ENCODE assay signal across 32 cellular contexts in genomic region chr4:75505630-75506029, GRCh38. TPM values are rescaled to one million over a fixed set of nuclear protein-coding genes. Genes with fewer than 3 reads are reported as not detected.
A peak's percentile ranks its signal among the peaks of the same experiment; 100 is the strongest.
DNase-seq lines count a peak whose midpoint lies in the region; ATAC-seq lines count a peak whose summit lies in the region.
"Had no signal": no experiment of that assay in that cellular context is flagged by ENCODE, and none has a peak within 500 bp of the region (broad histone marks: within the 10 kb centered on the region; RNA-seq: fewer than 3 reads in every experiment).

No MANE protein-coding gene starts in this region.

- no peak for ATAC-seq in activated T-cell treated with anti-CD3 and anti-CD28 coated beads, Interleukin-2, amount 50 U/mL, for 72 hours (replicated peaks in 1 of 2)
- ATAC-seq in activated T-cell treated with anti-CD3 and anti-CD28 coated beads, Interleukin-2, amount 50 U/mL, for 4 hours, result no peak
- ATAC-seq in left colon (peak; percentile 90), GM21825 (IDR thresholded peaks at IDR 0.05; ENCODE audit: unreplicated experiment) (no peak)
- ATAC-seq in stimulated activated naive B cell treated with anti-CD40 and anti-IgM and Interleukin-4, amounts not matched to agents 10 μg/mL and 1 μg/mL and 100 μg/mL, for 72 hours (replicated peaks), result no peak
- ATAC-seq: GM12878, Panc1 had no signal

- H3K9ac ChIP-seq in HUES48 (ENCODE audit: low read depth, low read length), result no peak overlapping the region
- H3K9ac ChIP-seq: BLaER1, KMS-11 had no signal

- H3K27me3 Mint-ChIP-seq in activated T-cell treated with anti-CD3 and anti-CD28 coated beads, Interleukin-2, amount 50 U/mL, for 72 hours (ENCODE audit: low read depth), result no peaks in the 10 kb centered on the region
- no peaks in the 10 kb centered on the region for H3K27me3 Mint-ChIP-seq in activated T-cell treated with anti-CD3 and anti-CD28 coated beads, Interleukin-2, amount 50 U/mL, for 4 hours (ENCODE audit: low read depth)
- no peaks in the 10 kb centered on the region for H3K27me3 Mint-ChIP-seq in stimulated activated naive B cell treated with anti-CD40 and anti-IgM and Interleukin-4, amounts not matched to agents 10 μg/mL and 1 μg/mL and 100 μg/mL, for 72 hours
- H3K27me3 Mint-ChIP-seq: CD4-positive, CD25-positive, alpha-beta regulatory T cell; IgD-negative memory B cell had no signal

- H3K36me3 ChIP-seq in HUES48 (ENCODE audit: control insufficient read depth, insufficient read depth, low read length), result peaks cover 62% of the 10 kb centered on the region

- H3K4me1 ChIP-seq in HUES48 (ENCODE audit: control insufficient read depth, insufficient read depth, low read length), result no peaks in the 10 kb centered on the region
- H3K4me1 ChIP-seq: BLaER1, HAP-1 had no signal

- no peaks in the 10 kb centered on the region for H3K9me3 ChIP-seq in HUES48 (ENCODE audit: control insufficient read depth, insufficient read depth, low read length)
- H3K9me3 ChIP-seq: HAP-1 had no signal

- no peaks in the 10 kb centered on the region for H3K27me3 ChIP-seq in HUES48 (ENCODE audit: control insufficient read depth, insufficient read depth, low read length)
- H3K27me3 ChIP-seq: BLaER1 had no signal

- H3K9me3 Mint-ChIP-seq in activated T-cell treated with anti-CD3 and anti-CD28 coated beads, Interleukin-2, amount 50 U/mL, for 72 hours, result peaks cover 1 to 2% of the 10 kb centered on the region in 2 donors
- H3K9me3 Mint-ChIP-seq in activated T-cell treated with anti-CD3 and anti-CD28 coated beads, Interleukin-2, amount 50 U/mL, for 4 hours, result no peaks in the 10 kb centered on the region
- H3K9me3 Mint-ChIP-seq in stimulated activated naive B cell treated with anti-CD40 and anti-IgM and Interleukin-4, amounts not matched to agents 10 μg/mL and 1 μg/mL and 100 μg/mL, for 72 hours, result peaks cover 4 to 7% of the 10 kb centered on the region in 2 donors
- H3K9me3 Mint-ChIP-seq: CD4-positive, CD25-positive, alpha-beta regulatory T cell had no signal

- H3K27ac ChIP-seq in HUES48 (ENCODE audit: low read depth, low read length), result peak overlapping the region; percentile 7
- H3K27ac ChIP-seq: BLaER1, KMS-11, RWPE1 had no signal

- H3K4me1 Mint-ChIP-seq in activated T-cell treated with anti-CD3 and anti-CD28 coated beads, Interleukin-2, amount 50 U/mL, for 72 hours (ENCODE audit: low read depth), result no peaks in the 10 kb centered on the region
- H3K4me1 Mint-ChIP-seq in activated T-cell treated with anti-CD3 and anti-CD28 coated beads, Interleukin-2, amount 50 U/mL, for 4 hours (ENCODE audit: low read depth), result peaks cover 27% of the 10 kb centered on the region
- peaks cover 8 to 19% of the 10 kb centered on the region in 2 donors for H3K4me1 Mint-ChIP-seq in stimulated activated naive B cell treated with anti-CD40 and anti-IgM and Interleukin-4, amounts not matched to agents 10 μg/mL and 1 μg/mL and 100 μg/mL, for 72 hours

- H3K27ac Mint-ChIP-seq in activated T-cell treated with anti-CD3 and anti-CD28 coated beads, Interleukin-2, amount 50 U/mL, for 72 hours, result peak overlapping the region; percentile 80
- H3K27ac Mint-ChIP-seq in stimulated activated naive B cell treated with anti-CD40 and anti-IgM and Interleukin-4, amounts not matched to agents 10 μg/mL and 1 μg/mL and 100 μg/mL, for 72 hours, result peak overlapping the region; percentile 47
- H3K27ac Mint-ChIP-seq: IgD-negative memory B cell had no signal

- DNase-seq in activated T-cell treated with anti-CD3 and anti-CD28 coated beads, Interleukin-2, amount 50 U/mL, for 72 hours, result no peak
- no peak for DNase-seq in activated T-cell treated with anti-CD3 and anti-CD28 coated beads, Interleukin-2, amount 50 U/mL, for 4 hours
- DNase-seq in left colon, result no peak
- DNase-seq in stimulated activated naive B cell treated with anti-CD40 and anti-IgM and Interleukin-4, amounts not matched to agents 10 μg/mL and 1 μg/mL and 100 μg/mL, for 72 hours, result no peak
- no peak for DNase-seq in NCI-H2081 (lab: John Stamatoyannopoulos, UW)
- DNase-seq in midbrain (lab: John Stamatoyannopoulos, UW), result no peak
- DNase-seq: CD4-positive, CD25-positive, alpha-beta regulatory T cell; DMS 273 treated with DMSO at 0.1 percent for 48 hours; DMS79; EL; GDM1; GOT3; NCI-H1092; NCI-H1417 treated with DMSO at 0.1 percent for 48 hours; NCI-H1694 treated with DMSO at 0.1 percent for 48 hours; NCI-H2081 treated with DMSO at 0.1 percent for 48 hours; NCI-H2171; NCI-H226; NCI-H510A; NCI-H69; SHP77 had no signal

- H3K4me3 ChIP-seq in HUES48 (ENCODE audit: low read depth, low read length), result no peak overlapping the region
- H3K4me3 ChIP-seq: BLaER1, GM12878, HAP-1 had no signal

- H3K4me3 Mint-ChIP-seq in activated T-cell treated with anti-CD3 and anti-CD28 coated beads, Interleukin-2, amount 50 U/mL, for 72 hours, result no peak overlapping the region
- H3K4me3 Mint-ChIP-seq in activated T-cell treated with anti-CD3 and anti-CD28 coated beads, Interleukin-2, amount 50 U/mL, for 4 hours, result no peak overlapping the region
- no peak overlapping the region for H3K4me3 Mint-ChIP-seq in stimulated activated naive B cell treated with anti-CD40 and anti-IgM and Interleukin-4, amounts not matched to agents 10 μg/mL and 1 μg/mL and 100 μg/mL, for 72 hours
- H3K4me3 Mint-ChIP-seq: CD4-positive, CD25-positive, alpha-beta regulatory T cell; IgD-negative memory B cell had no signal

- H3K36me3 Mint-ChIP-seq in activated T-cell treated with anti-CD3 and anti-CD28 coated beads, Interleukin-2, amount 50 U/mL, for 72 hours (ENCODE audit: insufficient read depth in 2 of 2), result peaks cover 9 to 30% of the 10 kb centered on the region in 2 donors
- peaks cover 42% of the 10 kb centered on the region for H3K36me3 Mint-ChIP-seq in activated T-cell treated with anti-CD3 and anti-CD28 coated beads, Interleukin-2, amount 50 U/mL, for 4 hours (ENCODE audit: insufficient read depth)
- peaks cover 31 to 41% of the 10 kb centered on the region in 2 donors for H3K36me3 Mint-ChIP-seq in stimulated activated naive B cell treated with anti-CD40 and anti-IgM and Interleukin-4, amounts not matched to agents 10 μg/mL and 1 μg/mL and 100 μg/mL, for 72 hours

- intact Hi-C loops in left colon (cut with DNase I, micrococcal nuclease), result no loop called here

RNA-seq across cellular contexts. Expression of gene RCHY1, which starts 8.6 kb away (rescaled TPM):
- 10 to 100 TPM; 42.0 to 44.3 TPM for total RNA-seq in activated T-cell treated with anti-CD3 and anti-CD28 coated beads, Interleukin-2, amount 50 U/mL, for 72 hours
- 10 to 100 TPM; 30.4 to 38.3 (median 34.6) TPM for total RNA-seq in activated T-cell treated with anti-CD3 and anti-CD28 coated beads, Interleukin-2, amount 50 U/mL, for 4 hours
- total RNA-seq in left colon, result 10 to 100 TPM; 30.5 to 41.5 TPM

RNA-seq across cellular contexts. Expression of gene THAP6, which starts 8.6 kb away (rescaled TPM):
- total RNA-seq in activated T-cell treated with anti-CD3 and anti-CD28 coated beads, Interleukin-2, amount 50 U/mL, for 72 hours, result 10 to 100 TPM; 28.8 to 35.1 TPM
- 10 to 100 TPM; 13.6 to 20.9 (median 14.0) TPM for total RNA-seq in activated T-cell treated with anti-CD3 and anti-CD28 coated beads, Interleukin-2, amount 50 U/mL, for 4 hours
- 10 to 100 TPM; 13.7 to 21.4 TPM for total RNA-seq in left colon

RNA-seq across cellular contexts. Expression of gene ODAPH, which starts 50.2 kb away (rescaled TPM):
- under 1 TPM in 1 of 2 donors, not detected in 1; 0.35 TPM for total RNA-seq in activated T-cell treated with anti-CD3 and anti-CD28 coated beads, Interleukin-2, amount 50 U/mL, for 72 hours
- not detected for total RNA-seq in activated T-cell treated with anti-CD3 and anti-CD28 coated beads, Interleukin-2, amount 50 U/mL, for 4 hours
- not detected for total RNA-seq in left colon
- total RNA-seq: A172; CD4-positive, CD25-positive, alpha-beta regulatory T cell; SK-MEL-5 had no signal
